Comparison of ENCODE assay signal across 22 cellular contexts in the genomic region with DNA sequence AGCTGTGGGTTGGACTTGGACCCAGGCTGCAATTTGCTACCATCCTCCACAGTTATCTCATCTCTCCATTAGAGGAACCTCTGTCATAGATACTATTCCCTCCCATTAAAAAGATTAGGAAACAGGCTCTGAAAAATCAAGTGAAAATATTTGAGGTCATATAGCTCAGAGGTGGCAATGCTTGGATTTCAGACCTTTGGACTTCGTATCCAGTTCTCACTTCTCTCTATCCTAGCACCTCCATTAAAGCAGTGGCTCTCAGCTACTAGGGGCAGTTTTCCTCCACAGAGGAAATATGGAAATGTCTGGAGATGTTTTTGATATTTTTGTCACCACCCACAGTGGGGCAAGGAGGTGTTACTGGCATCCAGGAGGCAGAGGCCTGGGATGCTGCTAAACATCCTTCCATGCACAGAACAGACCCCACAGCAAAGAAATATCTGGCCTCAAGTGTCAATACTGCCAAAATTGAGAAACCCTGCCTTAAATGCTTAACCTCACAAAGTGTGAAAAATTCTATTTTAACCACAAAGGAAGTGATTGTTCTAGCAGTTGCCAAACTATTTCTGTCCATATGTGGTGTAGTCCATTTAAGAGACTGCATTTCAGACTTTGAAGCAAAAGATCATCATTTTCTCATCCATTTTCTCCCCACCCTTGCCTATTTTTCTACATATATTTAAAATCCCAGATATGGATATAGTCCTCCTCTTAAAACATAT. TPM values are rescaled to one million over a fixed set of nuclear protein-coding genes. Genes with fewer than 3 reads are reported as not detected.
A peak's percentile ranks its signal among the peaks of the same experiment; 100 is the strongest.
DNase-seq lines count a peak whose midpoint lies in the region; ATAC-seq, FAIRE-seq and TF ChIP-seq lines count a peak whose summit lies in the region.
"Had no signal": no experiment of that assay in that cellular context is flagged by ENCODE, and none has a peak within 500 bp of the region (broad histone marks: within the 10 kb centered on the region; RNA-seq: fewer than 3 reads in every experiment).

No MANE protein-coding gene starts in this region.

- H3K27ac Mint-ChIP-seq in astrocyte (ENCODE audit: unreplicated experiment), result no peak overlapping the region
- no peak overlapping the region for H3K27ac Mint-ChIP-seq in CD14-positive monocyte
- H3K27ac Mint-ChIP-seq: activated CD4-positive, alpha-beta memory T cell treated with anti-CD3 and anti-CD28 coated beads, Interleukin-2, amount 10 ng/mL, durations not matched to agents 7 days and 5 days; activated T-cell treated with anti-CD3 and anti-CD28 coated beads, Interleukin-2, amount 50 U/mL, for 72 hours had no signal

- no peaks in the 10 kb centered on the region for H3K36me3 ChIP-seq in astrocyte (ENCODE audit: insufficient read depth, low read length)
- H3K36me3 ChIP-seq: ovary had no signal

- no peak overlapping the region for H3K4me3 ChIP-seq in astrocyte (ENCODE audit: insufficient read depth, low read depth, low read length)
- H3K4me3 ChIP-seq: ovary, skin epidermis had no signal

- FAIRE-seq in astrocyte (lab: Jason Lieb, UNC), result no peak
- FAIRE-seq: GM19239 had no signal

- no peaks in the 10 kb centered on the region for H3K27me3 ChIP-seq in astrocyte (ENCODE audit: insufficient read depth, low read length)
- H3K27me3 ChIP-seq: ovary had no signal

- DNase-seq in AG08395 (ENCODE audit: low spot score) (peak; percentile 69), HCEC 1CT (peak; percentile 63), astrocyte (ENCODE audit: low read depth) (peak; percentile 66), iris pigment epithelial cell (ENCODE audit: low read depth) (peak; percentile 61), NCI-H345 (lab: John Stamatoyannopoulos, UW) (no peak), CD14-positive monocyte (ENCODE audit: low spot score) (no peak)
- DNase-seq: activated CD4-positive, alpha-beta memory T cell treated with anti-CD3 and anti-CD28 coated beads, Interleukin-2, amount 10 ng/mL, durations not matched to agents 7 days and 5 days; activated T-cell treated with anti-CD3 and anti-CD28 coated beads, Interleukin-2, amount 50 U/mL, for 72 hours; hippocampal formation; Karpas-422; left cardiac atrium; NCI-H187; NCI-H526; ovary; trophoblast cell had no signal

- no peaks in the 10 kb centered on the region for H3K79me2 ChIP-seq in astrocyte (ENCODE audit: insufficient read depth, low read length)

- H3K9me3 ChIP-seq in astrocyte (ENCODE audit: insufficient read depth, low read depth, low read length), result no peaks in the 10 kb centered on the region
- H3K9me3 ChIP-seq: ovary had no signal

- H3K4me1 Mint-ChIP-seq in astrocyte (ENCODE audit: low read depth, unreplicated experiment) (peaks cover 18% of the 10 kb centered on the region), CD14-positive monocyte (peaks cover 31% of the 10 kb centered on the region)
- H3K4me1 Mint-ChIP-seq: activated CD4-positive, alpha-beta memory T cell treated with anti-CD3 and anti-CD28 coated beads, Interleukin-2, amount 10 ng/mL, durations not matched to agents 7 days and 5 days had no signal

- H3K27me3 Mint-ChIP-seq in astrocyte (ENCODE audit: low read depth, unreplicated experiment), result peaks cover 23% of the 10 kb centered on the region
- H3K27me3 Mint-ChIP-seq in CD14-positive monocyte (ENCODE audit: low read depth in 3 of 3), result peaks cover 1 to 4% (median 3%) of the 10 kb centered on the region in 3 donors
- H3K27me3 Mint-ChIP-seq: activated CD4-positive, alpha-beta memory T cell treated with anti-CD3 and anti-CD28 coated beads, Interleukin-2, amount 10 ng/mL, durations not matched to agents 7 days and 5 days had no signal

- TF ChIP-seq CTCF in astrocyte (IDR thresholded peaks at IDR 0.05; ENCODE audit: insufficient read depth, low read depth, low read length) (no peak), CD14-positive monocyte (IDR thresholded peaks at IDR 0.05) (no peak)

- no peak overlapping the region for H3K27ac ChIP-seq in astrocyte (ENCODE audit: low read depth, low read length)
- H3K27ac ChIP-seq: ovary, skin epidermis had no signal

- no peak overlapping the region for H3K4me2 ChIP-seq in astrocyte (ENCODE audit: low read length)

- no peaks in the 10 kb centered on the region for H3K36me3 Mint-ChIP-seq in astrocyte (ENCODE audit: low read depth, unreplicated experiment)
- no peaks in the 10 kb centered on the region for H3K36me3 Mint-ChIP-seq in CD14-positive monocyte

- no peak overlapping the region for H2AFZ ChIP-seq in astrocyte (ENCODE audit: low read depth, low read length)

- no peaks in the 10 kb centered on the region for H4K20me1 ChIP-seq in astrocyte (ENCODE audit: insufficient read depth, low read length)

- ATAC-seq in GM19035 (IDR thresholded peaks at IDR 0.05; ENCODE audit: unreplicated experiment), result no peak
- no peak for ATAC-seq in HG03378 (IDR thresholded peaks at IDR 0.05; ENCODE audit: unreplicated experiment)
- ATAC-seq: activated T-cell treated with anti-CD3 and anti-CD28 coated beads, Interleukin-2, amount 50 U/mL, for 72 hours; left cardiac atrium had no signal

- no peak overlapping the region for H3K4me3 Mint-ChIP-seq in astrocyte (ENCODE audit: unreplicated experiment)
- H3K4me3 Mint-ChIP-seq in CD14-positive monocyte, result no peak overlapping the region
- H3K4me3 Mint-ChIP-seq: activated CD4-positive, alpha-beta memory T cell treated with anti-CD3 and anti-CD28 coated beads, Interleukin-2, amount 10 ng/mL, durations not matched to agents 7 days and 5 days; activated T-cell treated with anti-CD3 and anti-CD28 coated beads, Interleukin-2, amount 50 U/mL, for 72 hours had no signal

- H3K9ac ChIP-seq in astrocyte (ENCODE audit: low read length), result no peak overlapping the region

- intact Hi-C loops in CD14-positive monocyte (cut with micrococcal nuclease), result no loop called here

- H3K4me1 ChIP-seq in astrocyte (ENCODE audit: insufficient read depth, low read length), result peaks cover 2% of the 10 kb centered on the region

- H3K9me3 Mint-ChIP-seq in astrocyte (ENCODE audit: unreplicated experiment) (no peaks in the 10 kb centered on the region), CD14-positive monocyte (peaks cover 0 to 8% (median 1%) of the 10 kb centered on the region in 7 donors)
- H3K9me3 Mint-ChIP-seq: activated CD4-positive, alpha-beta memory T cell treated with anti-CD3 and anti-CD28 coated beads, Interleukin-2, amount 10 ng/mL, durations not matched to agents 7 days and 5 days had no signal

RNA-seq across cellular contexts. Expression of a gene that starts 54.2 kb away (rescaled TPM):
- not detected in 2 replicates for total RNA-seq in astrocyte
- polyA plus RNA-seq in CD14-positive monocyte, result not detected
- total RNA-seq: A673; activated CD4-positive, alpha-beta memory T cell treated with anti-CD3 and anti-CD28 coated beads, Interleukin-2, amount 10 ng/mL, durations not matched to agents 7 days and 5 days; activated T-cell treated with anti-CD3 and anti-CD28 coated beads, Interleukin-2, amount 50 U/mL, for 72 hours; cerebellum; epithelial cell of proximal tubule; left cardiac atrium had no signal
- polyA plus RNA-seq: ovary had no signal

RNA-seq across cellular contexts. Expression of a gene that starts 57.0 kb away (rescaled TPM):
- not detected in 2 replicates for total RNA-seq in astrocyte
- not detected for polyA plus RNA-seq in CD14-positive monocyte
- total RNA-seq: activated CD4-positive, alpha-beta memory T cell treated with anti-CD3 and anti-CD28 coated beads, Interleukin-2, amount 10 ng/mL, durations not matched to agents 7 days and 5 days; activated T-cell treated with anti-CD3 and anti-CD28 coated beads, Interleukin-2, amount 50 U/mL, for 72 hours; cerebellum; epithelial cell of proximal tubule; left cardiac atrium had no signal
- polyA plus RNA-seq: ovary had no signal

Comparison
In these comparisons a context has a peak if more than half of its experiments do, and no peak if none do; other contexts are left out.
1. DNase-seq: peak in AG08395 (single experiment), HCEC 1CT (single experiment), astrocyte (single experiment) and iris pigment epithelial cell (single experiment); none in NCI-H345 (single experiment) and CD14-positive monocyte (single experiment).